Comparison of ENCODE assay signal across 8 cellular contexts in the genomic region with DNA sequence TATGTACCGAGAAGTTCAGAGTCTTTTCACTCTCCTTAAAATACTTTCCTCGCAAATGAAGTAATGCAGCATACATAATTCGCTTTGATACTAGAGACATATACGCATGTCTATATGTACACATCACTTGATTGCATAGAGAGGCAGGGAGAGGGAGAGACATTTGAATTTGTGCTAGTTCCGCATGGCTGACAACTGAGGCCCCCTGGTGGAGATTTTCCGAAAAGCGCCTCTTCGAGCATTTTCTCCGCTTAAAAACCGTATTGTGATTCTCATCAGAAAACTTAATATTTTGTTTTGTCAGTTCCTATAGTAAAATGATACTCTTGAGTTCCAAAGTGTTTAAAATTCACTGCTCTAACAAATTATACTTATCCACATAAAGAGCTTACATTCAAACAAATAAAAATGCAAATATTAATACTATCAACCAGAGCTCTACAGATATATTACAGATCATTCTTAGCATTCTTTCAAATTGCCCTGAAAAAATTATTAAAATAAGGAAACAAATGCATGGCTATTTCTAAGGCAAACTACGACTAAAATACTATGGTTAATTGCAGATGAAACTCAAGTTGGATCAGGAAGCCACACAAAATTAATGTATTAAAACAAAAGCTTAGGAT. TPM values are rescaled to one million over a fixed set of nuclear protein-coding genes. Genes with fewer than 3 reads are reported as not detected.
DNase-seq lines count a peak whose midpoint lies in the region; ATAC-seq and TF ChIP-seq lines count a peak whose summit lies in the region.

No MANE protein-coding gene starts in this region.

- H3K4me3 Mint-ChIP-seq in T-helper 2 cell treated with Interferon-gamma antibody and Interleukin-4, amounts not matched to agents 5 μg/mL and 100 μg/mL, for 36 hours = no peak overlapping the region

- no peak overlapping the region for H3K4me3 ChIP-seq in DND-41 (ENCODE audit: low read depth in 1 of 2, low read length in 2 of 2)

- H3K36me3 Mint-ChIP-seq in T-helper 2 cell treated with Interferon-gamma antibody and Interleukin-4, amounts not matched to agents 5 μg/mL and 100 μg/mL, for 36 hours (ENCODE audit: low read depth) = no peaks in the 10 kb centered on the region

- H3K9me3 Mint-ChIP-seq in T-helper 2 cell treated with Interferon-gamma antibody and Interleukin-4, amounts not matched to agents 5 μg/mL and 100 μg/mL, for 36 hours = no peaks in the 10 kb centered on the region

- no peaks in the 10 kb centered on the region for H3K79me2 ChIP-seq in DND-41 (ENCODE audit: insufficient read depth, low read length)

- peak; percentile 78 for ATAC-seq in DND-41 (ENCODE audit: insufficient read depth, low read depth)
- ATAC-seq in GM18511 (IDR thresholded peaks at IDR 0.05; ENCODE audit: unreplicated experiment) = no peak

- DNase-seq in DND-41 = peak; percentile 69
- DNase-seq in M059J (ENCODE audit: low read depth) = peak; percentile 46
- peak; percentile 50 for DNase-seq in T-helper 2 cell treated with Interferon-gamma antibody and Interleukin-4, amounts not matched to agents 5 μg/mL and 100 μg/mL, for 36 hours (ENCODE audit: low spot score)
- DNase-seq in astrocyte of the hippocampus (ENCODE audit: low read depth, low spot score) = peak; percentile 68
- DNase-seq in iPS-NIHi7 (ENCODE audit: extremely low spot score) = peak; percentile 50
- peak; percentile 77 for DNase-seq in stimulated activated CD4-positive, alpha-beta T cell treated with anti-CD3 and anti-CD28 coated beads, Interleukin-15, amount 100 ng/mL, for 24 hours
- no peak for DNase-seq in DMS153 (lab: John Stamatoyannopoulos, UW)

- peaks cover 58% of the 10 kb centered on the region for H3K27me3 Mint-ChIP-seq in T-helper 2 cell treated with Interferon-gamma antibody and Interleukin-4, amounts not matched to agents 5 μg/mL and 100 μg/mL, for 36 hours (ENCODE audit: low read depth)

- H3K4me1 Mint-ChIP-seq in T-helper 2 cell treated with Interferon-gamma antibody and Interleukin-4, amounts not matched to agents 5 μg/mL and 100 μg/mL, for 36 hours (ENCODE audit: low read depth) = peaks cover 8% of the 10 kb centered on the region

- H3K4me2 ChIP-seq in DND-41 (ENCODE audit: insufficient read depth, low read length) = no peak overlapping the region

- no peak overlapping the region for H3K27ac Mint-ChIP-seq in T-helper 2 cell treated with Interferon-gamma antibody and Interleukin-4, amounts not matched to agents 5 μg/mL and 100 μg/mL, for 36 hours

- H3K9me3 ChIP-seq in DND-41 (ENCODE audit: insufficient read depth, low read length, severe bottlenecking) = no peaks in the 10 kb centered on the region

- H3K36me3 ChIP-seq in DND-41 (ENCODE audit: insufficient read depth, low read length) = no peaks in the 10 kb centered on the region

- H2AFZ ChIP-seq in DND-41 (ENCODE audit: low read depth, low read length) = 0 out of 2 replicates have a peak overlapping the region, but pooled peaks have one; percentile 29

- peaks cover 11% of the 10 kb centered on the region for H3K4me1 ChIP-seq in DND-41 (ENCODE audit: insufficient read depth, low read length)

- H4K20me1 ChIP-seq in DND-41 (ENCODE audit: insufficient read depth, low read length) = no peaks in the 10 kb centered on the region

- no peak overlapping the region for H3K9ac ChIP-seq in DND-41 (ENCODE audit: low read depth, low read length)

- no peaks in the 10 kb centered on the region for H3K27me3 ChIP-seq in DND-41 (ENCODE audit: insufficient read depth, low read length, poor library complexity)

- peak; percentile 81 for TF ChIP-seq CTCF in DND-41 (IDR thresholded peaks at IDR 0.05; ENCODE audit: borderline replicate concordance, extremely low read depth, low read length, poor library complexity, severe bottlenecking)

- no peak overlapping the region for H3K27ac ChIP-seq in DND-41 (ENCODE audit: low read length)

RNA-seq across cellular contexts. Expression of gene MYLK4, which starts 0.6 kb away (rescaled TPM):
- total RNA-seq in M059J (2014; rRNA removed; shearing (Covaris generic)) = 0.76 and 1.2 TPM in 2 replicates

RNA-seq across cellular contexts. Expression of gene WRNIP1, which starts 15.1 kb away (rescaled TPM):
- 52.1 and 103 TPM in 2 replicates for total RNA-seq in M059J (2014; rRNA removed; shearing (Covaris generic))
